ENCODE assay signal across 22 cellular contexts in genomic region chr16:9929836-9930235, GRCh38.
"Had no signal": no experiment of that assay in that cellular context is flagged by ENCODE, and none has a peak within 500 bp of the region (broad histone marks: within the 10 kb centered on the region; RNA-seq: fewer than 3 reads in every experiment).

No MANE protein-coding gene starts in this region.

- H3K4me2 ChIP-seq: neural progenitor cell had no signal

- H3K4me3 ChIP-seq: lung, neural progenitor cell, pancreas, prostate gland, right lobe of liver, suprapubic skin, tibial artery, upper lobe of left lung, vagina had no signal

- H3K4me1 ChIP-seq: foreskin keratinocyte, pancreas, prostate gland, right lobe of liver, suprapubic skin, upper lobe of left lung, vagina had no signal

- H3K9me3 ChIP-seq: pancreas, prostate gland, right lobe of liver, suprapubic skin, tibial artery, upper lobe of left lung, vagina had no signal

- DNase-seq: foreskin keratinocyte; hippocampal formation; left colon; left ventricle myocardium superior; mesenchymal stem cell; midbrain; occipital lobe; pancreas; retina; right lobe of liver; stimulated activated CD4-positive, alpha-beta T cell treated with anti-CD3 and anti-CD28 coated beads, Interleukin-4, amount 100 ng/mL, for 1 hour; stimulated activated CD8-positive, alpha-beta memory T cell treated with anti-CD3 and anti-CD28 coated beads, Interleukin-4, amount 100 ng/mL, for 48 hours; stimulated activated naive CD8-positive, alpha-beta T cell treated with anti-CD3 and anti-CD28 coated beads, Interleukin-15, Interleukin-2, amounts not matched to agents 100 U/mL and 50 U/mL, for 24 hours; tibial artery; upper lobe of left lung had no signal

- ATAC-seq: foreskin keratinocyte; left colon; left ventricle myocardium superior; natural killer cell treated with Interleukin-12 subunit alpha and Interleukin-12 subunit beta and Interleukin-15 and Interleukin-18, amount 100 ng/mL, for 72 hours; right lobe of liver; stimulated activated effector memory CD8-positive, alpha-beta T cell treated with anti-CD3 and anti-CD28 coated beads, Interleukin-12 subunit alpha, Interleukin-12 subunit beta, amount 100 ng/mL, for 72 hours; stimulated activated naive CD8-positive, alpha-beta T cell treated with anti-CD3 and anti-CD28 coated beads, Interleukin-15, Interleukin-2, amounts not matched to agents 100 U/mL and 50 U/mL, for 24 hours had no signal

- H3K27ac ChIP-seq: foreskin keratinocyte, neural progenitor cell, pancreas, prostate gland, right lobe of liver, suprapubic skin, tibial artery, upper lobe of left lung, vagina had no signal

- H3K36me3 ChIP-seq: neural progenitor cell, pancreas, prostate gland, right lobe of liver, suprapubic skin, tibial artery, upper lobe of left lung, vagina had no signal

- H3K27me3 ChIP-seq: foreskin keratinocyte, neural progenitor cell, pancreas, right lobe of liver, suprapubic skin, tibial artery, upper lobe of left lung, vagina had no signal

- H2AFZ ChIP-seq: neural progenitor cell had no signal

- H3K9ac ChIP-seq: neural progenitor cell had no signal
